In the genomic region with DNA sequence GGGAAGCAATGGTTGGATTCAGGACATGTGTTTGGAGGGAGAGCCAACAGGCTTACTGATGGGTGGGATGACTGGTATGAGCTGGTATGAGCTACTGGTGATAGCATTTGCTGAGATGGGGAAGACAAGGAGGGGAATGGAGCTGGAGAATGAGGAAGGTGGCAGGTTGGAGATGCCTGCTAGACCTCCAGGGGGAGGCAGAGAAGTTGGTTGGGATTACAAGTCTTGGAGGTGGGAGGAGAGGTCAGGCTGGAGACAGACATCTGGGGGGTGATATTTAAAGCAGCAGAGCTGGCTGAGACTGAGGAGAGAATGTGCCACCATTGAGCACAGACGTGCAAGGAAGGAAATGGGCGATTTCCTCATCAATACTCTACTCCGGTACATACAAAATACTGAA, we compare ENCODE assay signal across 22 cellular contexts. TPM values are rescaled to one million over a fixed set of nuclear protein-coding genes. Genes with fewer than 3 reads are reported as not detected.
DNase-seq lines count a peak whose midpoint lies in the region; ATAC-seq, FAIRE-seq and TF ChIP-seq lines count a peak whose summit lies in the region.
"Had no signal": no experiment of that assay in that cellular context is flagged by ENCODE, and none has a peak within 500 bp of the region (broad histone marks: within the 10 kb centered on the region; RNA-seq: fewer than 3 reads in every experiment).

No MANE protein-coding gene starts in this region.

- no peak overlapping the region; the same call in 1 of the 2 replicates for H2BK12ac ChIP-seq in H1 (ENCODE audit: low read depth, low read length)

- H2BK120ac ChIP-seq in H1 (replicated peaks; ENCODE audit: low read depth, low read length), result peak overlapping the region; percentile 79

- H4K5ac ChIP-seq in H1 (ENCODE audit: insufficient read length, low read depth, low read length), result no peak overlapping the region

- H3K4me3 ChIP-seq in H1 (ENCODE audit: extremely low read depth in 1 of 4, insufficient read depth in 2 of 4, low read depth in 3 of 4, low read length in 4 of 4) (no peak overlapping the region), osteoblast (ENCODE audit: insufficient read depth, low read length) (no peak overlapping the region)
- H3K4me3 ChIP-seq: esophagus muscularis mucosa, gastroesophageal sphincter, right lobe of liver, suprapubic skin had no signal

- H3K14ac ChIP-seq in H1 (ENCODE audit: insufficient read length), result no peak overlapping the region

- no peak overlapping the region for H3K4me2 ChIP-seq in H1 (ENCODE audit: insufficient read depth in 1 of 2, low read depth in 2 of 2, low read length in 2 of 2)
- no peak overlapping the region for H3K4me2 ChIP-seq in osteoblast (ENCODE audit: insufficient read depth, low read length)

- H3K9ac ChIP-seq in H1 (replicated peaks in 1 of 4; ENCODE audit: extremely low read depth in 1 of 4, low read depth in 3 of 4, low read length in 3 of 4), result no peak overlapping the region

- H3K27ac Mint-ChIP-seq in activated T-cell treated with anti-CD3 and anti-CD28 coated beads, Interleukin-2, amount 50 U/mL, for 24 hours, result peak overlapping the region; percentile 18
- H3K27ac Mint-ChIP-seq: activated CD4-positive, alpha-beta T cell treated with anti-CD3 and anti-CD28 coated beads for 36 hours had no signal

- H4K20me1 ChIP-seq in H1 (replicated peaks in 1 of 2; ENCODE audit: control insufficient read depth in 1 of 2, insufficient read depth in 2 of 2, low read length in 2 of 2), result no peaks in the 10 kb centered on the region
- no peaks in the 10 kb centered on the region for H4K20me1 ChIP-seq in osteoblast (ENCODE audit: insufficient read depth, low read length)

- peak overlapping the region; percentile 66 for H3K4ac ChIP-seq in H1 (replicated peaks; ENCODE audit: insufficient read length, low read depth, low read length)

- H3K4me3 Mint-ChIP-seq in activated T-cell treated with anti-CD3 and anti-CD28 coated beads, Interleukin-2, amount 50 U/mL, for 24 hours, result no peak overlapping the region
- H3K4me3 Mint-ChIP-seq: activated CD4-positive, alpha-beta T cell treated with anti-CD3 and anti-CD28 coated beads for 36 hours; activated CD8-positive, alpha-beta memory T cell treated with anti-CD3 and anti-CD28 coated beads, Interleukin-2, amount 10 ng/mL, durations not matched to agents 7 days and 5 days had no signal

- H2AK5ac ChIP-seq in H1 (ENCODE audit: low read depth, low read length), result 0 out of 2 replicates have a peak overlapping the region, but pooled peaks have one; percentile 17

- WGBS in H1 (ENCODE audit: extremely low coverage in 1 of 2, insufficient coverage in 1 of 2, insufficient read length in 1 of 2, insufficient replicate concordance in 2 of 2, low coverage in 1 of 2, low lambda C conversion rate in 2 of 2, missing lambda C conversion rate in 1 of 2), 2 experiments, result 95% methylated on average over 3 of the region's 3 CpGs; no CpG with 5 or more reads in 1 of the 2 experiments

- no peaks in the 10 kb centered on the region for H3K79me1 ChIP-seq in H1 (ENCODE audit: low read depth, low read length)

- FAIRE-seq in H1 (lab: Jason Lieb, UNC), result no peak
- FAIRE-seq: urothelium cell line had no signal

- H3K56ac ChIP-seq in H1 (replicated peaks; ENCODE audit: insufficient read length, low read depth, low read length), result peak overlapping the region; percentile 60

- no peak overlapping the region for H3K23ac ChIP-seq in H1 (ENCODE audit: insufficient read length)

- no peaks in the 10 kb centered on the region for H3K36me3 Mint-ChIP-seq in activated T-cell treated with anti-CD3 and anti-CD28 coated beads, Interleukin-2, amount 50 U/mL, for 24 hours (ENCODE audit: low read depth)

- peak overlapping the region; percentile 88 for H4K91ac ChIP-seq in H1 (replicated peaks; ENCODE audit: insufficient read length, low read length)

- no peak overlapping the region; the same call in 1 of the 2 replicates for H2BK20ac ChIP-seq in H1 (ENCODE audit: low read length)

- ATAC-seq in GM18505 (IDR thresholded peaks at IDR 0.05; ENCODE audit: unreplicated experiment) (no peak), GM19397 (IDR thresholded peaks at IDR 0.05; ENCODE audit: unreplicated experiment) (no peak)
- ATAC-seq: gastroesophageal sphincter had no signal

- no peak for TF ChIP-seq EP300 in H1 (IDR thresholded peaks at IDR 0.05; ENCODE audit: borderline replicate concordance in 1 of 2, low read depth in 2 of 2, low read length in 2 of 2)

- H3K4me1 ChIP-seq in H1 (replicated peaks in 1 of 4; ENCODE audit: control insufficient read depth in 3 of 4, insufficient read depth in 4 of 4, low read length in 3 of 4) (peaks cover 0 to 11% (median 6%) of the 10 kb centered on the region in 4 experiments; a peak in 4 of 7 replicates), osteoblast (ENCODE audit: insufficient read depth, low read length) (peaks cover 5% of the 10 kb centered on the region)
- H3K4me1 ChIP-seq: BE2C, gastroesophageal sphincter, right lobe of liver had no signal

- POLR2A ChIA-PET in H1 (lab: Charles Lee; ENCODE audit: partially characterized antibody), result interaction anchor here (1.4 to 6.6 kb wide), 2 partner anchors 32 to 37 kb away, joined by 4 to 30 read pairs; a partner anchor contains a TSS

- H3K4me1 Mint-ChIP-seq in activated T-cell treated with anti-CD3 and anti-CD28 coated beads, Interleukin-2, amount 50 U/mL, for 24 hours (ENCODE audit: low read depth), result peaks cover 17% of the 10 kb centered on the region

- DNase-seq in activated T-cell treated with anti-CD3 and anti-CD28 coated beads, Interleukin-2, amount 50 U/mL, for 24 hours, result no peak
- no peak for DNase-seq in activated T-cell treated with anti-CD3 and anti-CD28 coated beads, Interleukin-2, amount 50 U/mL, for 48 hours
- DNase-seq in SK-MEL-5 (ENCODE audit: low read depth, low spot score) (peak; percentile 21), H1 (ENCODE audit: low read depth in 1 of 2, low spot score in 2 of 2) (no peak), osteoblast (ENCODE audit: insufficient read length, low spot score, missing footprints) (peak; percentile 39), NCI-H2196 treated with DMSO at 0.1 percent for 48 hours (lab: John Stamatoyannopoulos, UW; ENCODE audit: unreplicated experiment) (no peak)
- DNase-seq: activated CD4-positive, alpha-beta T cell treated with anti-CD3 and anti-CD28 coated beads for 36 hours; activated CD8-positive, alpha-beta memory T cell treated with anti-CD3 and anti-CD28 coated beads, Interleukin-2, amount 10 ng/mL, durations not matched to agents 7 days and 5 days; activated effector memory CD4-positive, alpha-beta T cell treated with Interleukin-2 at 50 U/mL for 16 hours; amygdala; BE2C; caudate nucleus; NCI-H187 treated with DMSO at 0.1 percent for 48 hours; right lobe of liver; SW 1271 had no signal

- in situ Hi-C loops in SK-MEL-5 (cut with HindIII; ENCODE audit: low pct_unique_long_range_greater_than_20kb, low sequenced_read_pairs), result no loop called here

- TF ChIP-seq RAD21 in H1 (IDR thresholded peaks at IDR 0.05 in 1 of 2, conservative IDR thresholded peaks at IDR 0.05 in 1 of 2; ENCODE audit: low read depth in 2 of 2, low read length in 2 of 2), result peak in 1 of 2 experiments; percentile 14; a peak in 1 of 4 replicates

- TF ChIP-seq CTCF in H1 (IDR thresholded peaks at IDR 0.05; ENCODE audit: control extremely low read depth in 1 of 3, insufficient read depth in 1 of 3, low read depth in 1 of 3, low read length in 3 of 3), result peak in 2 of 3 experiments; percentile 20; a peak in 2 of 4 replicates
- no peak for TF ChIP-seq CTCF in osteoblast (IDR thresholded peaks at IDR 0.05; ENCODE audit: extremely low read depth, low read depth, low read length)

- H3K27ac ChIP-seq in H1 (ENCODE audit: low read depth, low read length), result no peak overlapping the region
- no peak overlapping the region for H3K27ac ChIP-seq in osteoblast (ENCODE audit: low read depth, low read length)
- H3K27ac ChIP-seq: esophagus muscularis mucosa, gastroesophageal sphincter, right lobe of liver, suprapubic skin had no signal

- no peaks in the 10 kb centered on the region for H3K27me3 Mint-ChIP-seq in activated T-cell treated with anti-CD3 and anti-CD28 coated beads, Interleukin-2, amount 50 U/mL, for 24 hours
- H3K27me3 Mint-ChIP-seq: activated CD4-positive, alpha-beta T cell treated with anti-CD3 and anti-CD28 coated beads for 36 hours had no signal

- peak overlapping the region; percentile 3; the same call in 1 of the 2 replicates for H2BK15ac ChIP-seq in H1 (ENCODE audit: low read length)

- no peak overlapping the region for H2BK5ac ChIP-seq in H1 (ENCODE audit: low read depth, low read length)

- no peaks in the 10 kb centered on the region for H3K36me3 ChIP-seq in H1 (ENCODE audit: control insufficient read depth in 2 of 4, insufficient read depth in 4 of 4, low read length in 3 of 4)
- no peaks in the 10 kb centered on the region for H3K36me3 ChIP-seq in osteoblast (ENCODE audit: insufficient read depth, low read length)
- H3K36me3 ChIP-seq: BE2C, esophagus muscularis mucosa, gastroesophageal sphincter, right lobe of liver, suprapubic skin had no signal

- TF ChIP-seq POLR2A in H1 (IDR thresholded peaks at IDR 0.05; ENCODE audit: control extremely low read depth in 1 of 2, low read depth in 2 of 2, low read length in 2 of 2) (no peak), GM18505 (IDR thresholded peaks at IDR 0.05; ENCODE audit: borderline replicate concordance, extremely low read depth, insufficient read depth, insufficient read length) (no peak)

- no peak overlapping the region for H4K8ac ChIP-seq in H1 (ENCODE audit: extremely low read depth, insufficient read depth, low read length)

- H3K79me2 ChIP-seq in H1 (ENCODE audit: control insufficient read depth in 1 of 2, insufficient read depth in 2 of 2, low read length in 2 of 2), result no peaks in the 10 kb centered on the region
- no peaks in the 10 kb centered on the region for H3K79me2 ChIP-seq in osteoblast (ENCODE audit: insufficient read depth, low read length)

- H3K9me3 Mint-ChIP-seq in activated T-cell treated with anti-CD3 and anti-CD28 coated beads, Interleukin-2, amount 50 U/mL, for 24 hours, result no peaks in the 10 kb centered on the region

- no peaks in the 10 kb centered on the region for H3K23me2 ChIP-seq in H1 (ENCODE audit: low read depth, low read length)

- H3K9me3 ChIP-seq in H1 (ENCODE audit: insufficient read depth in 2 of 2, low read depth in 1 of 2, low read length in 1 of 2) (peaks cover 3 to 4% of the 10 kb centered on the region in 2 experiments; a peak in 3 of 4 replicates), osteoblast (ENCODE audit: low read depth, low read length) (no peaks in the 10 kb centered on the region)
- H3K9me3 ChIP-seq: BE2C, esophagus muscularis mucosa, gastroesophageal sphincter, right lobe of liver, suprapubic skin had no signal

- CTCF ChIA-PET in H1 (lab: Charles Lee; ENCODE audit: partially characterized antibody), result interaction anchor here (0.9 to 2.7 kb wide), 5 partner anchors 26 to 190 kb away, joined by 3 to 9 read pairs (median 4); no protein-coding TSS in a partner anchor

- H2AFZ ChIP-seq in H1 (ENCODE audit: low read length) (no peak overlapping the region), osteoblast (ENCODE audit: low read length) (no peak overlapping the region)

- H3K18ac ChIP-seq in H1 (ENCODE audit: extremely low read depth, low read length), result peak overlapping the region; percentile 63; the same call in 1 of the 2 replicates

- H3K27me3 ChIP-seq in H1 (replicated peaks in 1 of 4; ENCODE audit: control insufficient read depth in 3 of 4, extremely low read depth in 1 of 4, insufficient read depth in 3 of 4, low read length in 3 of 4) (no peaks in the 10 kb centered on the region), osteoblast (ENCODE audit: insufficient read depth, low read length) (no peaks in the 10 kb centered on the region)
- H3K27me3 ChIP-seq: BE2C, esophagus muscularis mucosa, gastroesophageal sphincter, right lobe of liver, suprapubic skin had no signal

RNA-seq across cellular contexts. Expression of a gene that starts 31.8 kb away (rescaled TPM):
- total RNA-seq in SK-MEL-5 (2014; rRNA removed; shearing (Covaris generic)), result 2,649 and 2,664 TPM in 2 replicates
- polyA plus RNA-seq in SK-MEL-5 (2015; cell fraction: cytosol; rRNA removed), result 1,654 and 1,719 TPM in 2 replicates
- polyA plus RNA-seq in SK-MEL-5 (2015; cell fraction: nucleus; rRNA removed), result 712 and 723 TPM in 2 replicates
- total RNA-seq in H1 (2021; fragmentation: NEBNext Ultra II Directional; extraction: Animal tissue kit (Norgen Biotek cat#: 25700)), result 2,080 and 2,117 TPM in 2 replicates
- polyA plus RNA-seq in H1 (2011; rRNA removed), result 1,763 and 2,059 TPM in 2 replicates
- polyA plus RNA-seq in H1 (2011; cell fraction: cytosol; rRNA removed), result 2,358 TPM
- polyA plus RNA-seq in H1 (2011; cell fraction: nucleus; rRNA removed), result 2,405 TPM
- polyA plus RNA-seq in H1 (2012, experiment 1 of 2), result 1,870 to 2,736 TPM (median 2,687 TPM) in 4 replicates
- 3,551 TPM for polyA plus RNA-seq in H1 (2012, experiment 2 of 2)
- polyA plus RNA-seq in H1 (2013, experiment 1 of 2), result 1,002 TPM
- polyA plus RNA-seq in H1 (2013, experiment 2 of 2), result 997 TPM
- polyA minus RNA-seq in H1 (2011; rRNA and poly(A)+ RNA removed), result 2,726 and 2,920 TPM in 2 replicates
- polyA minus RNA-seq in H1 (2011; cell fraction: cytosol; rRNA and poly(A)+ RNA removed), result 1,825 TPM
- polyA minus RNA-seq in H1 (2011; cell fraction: nucleus; rRNA and poly(A)+ RNA removed), result 812 TPM
- total RNA-seq in osteoblast, result 1,079 and 1,591 TPM in 2 replicates

RNA-seq across cellular contexts. Expression of a gene that starts 35.3 kb away (rescaled TPM):
- total RNA-seq in SK-MEL-5 (2014; rRNA removed; shearing (Covaris generic)), result 0.26 and 0.53 TPM in 2 replicates
- polyA plus RNA-seq in SK-MEL-5 (2015; cell fraction: cytosol; rRNA removed), result 0.30 and 0.39 TPM in 2 replicates
- not detected in 2 replicates for polyA plus RNA-seq in SK-MEL-5 (2015; cell fraction: nucleus; rRNA removed)
- total RNA-seq in H1 (2021; fragmentation: NEBNext Ultra II Directional; extraction: Animal tissue kit (Norgen Biotek cat#: 25700)), result not detected in 2 replicates
- polyA plus RNA-seq in H1 (2011; rRNA removed), result not detected in 2 replicates
- polyA plus RNA-seq in H1 (2011; cell fraction: cytosol; rRNA removed), result not detected
- polyA plus RNA-seq in H1 (2011; cell fraction: nucleus; rRNA removed), result not detected
- not detected in 4 replicates for polyA plus RNA-seq in H1 (2012, experiment 1 of 2)
- polyA plus RNA-seq in H1 (2012, experiment 2 of 2), result not detected
- polyA plus RNA-seq in H1 (2013, experiment 1 of 2), result not detected
- not detected for polyA plus RNA-seq in H1 (2013, experiment 2 of 2)
- not detected in 2 replicates for polyA minus RNA-seq in H1 (2011; rRNA and poly(A)+ RNA removed)
- polyA minus RNA-seq in H1 (2011; cell fraction: cytosol; rRNA and poly(A)+ RNA removed), result not detected
- not detected for polyA minus RNA-seq in H1 (2011; cell fraction: nucleus; rRNA and poly(A)+ RNA removed)
- total RNA-seq in osteoblast, result not detected in 2 replicates
- total RNA-seq: esophagus muscularis mucosa, gastroesophageal sphincter, NCI-H460, right lobe of liver had no signal

Comparison
In these comparisons a context has a peak if more than half of its experiments do, and no peak if none do; other contexts are left out.
1. DNase-seq: peak in SK-MEL-5 (single experiment) and osteoblast (single experiment); none in activated T-cell treated with anti-CD3 and anti-CD28 coated beads, Interleukin-2, amount 50 U/mL, for 24 hours (single experiment), activated T-cell treated with anti-CD3 and anti-CD28 coated beads, Interleukin-2, amount 50 U/mL, for 48 hours (0 of 2), H1 (0 of 2) and NCI-H2196 treated with DMSO at 0.1 percent for 48 hours (single experiment).